1 cellular context compared by ENCODE assay signal in the genomic region with DNA sequence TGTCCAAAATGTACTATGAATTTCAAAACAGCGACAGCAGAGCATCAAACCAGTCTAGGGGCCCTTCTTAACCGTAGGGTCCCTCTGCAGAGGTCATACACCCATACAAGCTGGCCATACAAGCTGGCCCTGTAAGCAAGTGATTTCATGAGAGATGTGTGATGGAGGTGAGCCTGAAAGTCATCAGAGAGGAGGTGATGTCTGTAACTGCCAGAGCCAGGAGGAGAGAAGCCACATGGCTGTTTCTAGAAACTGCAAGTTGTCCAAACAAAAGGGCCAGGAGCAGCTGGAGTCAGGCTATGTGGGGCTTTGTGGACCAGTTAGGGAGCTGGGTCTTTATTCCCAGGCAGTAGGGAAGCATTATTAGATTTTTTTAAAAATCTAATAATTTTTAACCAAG.
TF ChIP-seq lines count a peak whose summit lies in the region.

No MANE protein-coding gene starts in this region.

TF ChIP-seq in HCT116, 20 proteins besides CTCF, POLR2A, EP300 and RAD21:
- no peak for TF ChIP-seq POLR2AphosphoS5 (IDR thresholded peaks at IDR 0.05; ENCODE audit: low read depth, low read length)
- no peak for TF ChIP-seq YY1 (IDR thresholded peaks at IDR 0.05; ENCODE audit: extremely low read depth, insufficient replicate concordance, low read depth, low read length)
TF ChIP-seq in HCT116: peak in this region for 0.
